Comparison of ENCODE assay signal across 8 cellular contexts in the genomic region with DNA sequence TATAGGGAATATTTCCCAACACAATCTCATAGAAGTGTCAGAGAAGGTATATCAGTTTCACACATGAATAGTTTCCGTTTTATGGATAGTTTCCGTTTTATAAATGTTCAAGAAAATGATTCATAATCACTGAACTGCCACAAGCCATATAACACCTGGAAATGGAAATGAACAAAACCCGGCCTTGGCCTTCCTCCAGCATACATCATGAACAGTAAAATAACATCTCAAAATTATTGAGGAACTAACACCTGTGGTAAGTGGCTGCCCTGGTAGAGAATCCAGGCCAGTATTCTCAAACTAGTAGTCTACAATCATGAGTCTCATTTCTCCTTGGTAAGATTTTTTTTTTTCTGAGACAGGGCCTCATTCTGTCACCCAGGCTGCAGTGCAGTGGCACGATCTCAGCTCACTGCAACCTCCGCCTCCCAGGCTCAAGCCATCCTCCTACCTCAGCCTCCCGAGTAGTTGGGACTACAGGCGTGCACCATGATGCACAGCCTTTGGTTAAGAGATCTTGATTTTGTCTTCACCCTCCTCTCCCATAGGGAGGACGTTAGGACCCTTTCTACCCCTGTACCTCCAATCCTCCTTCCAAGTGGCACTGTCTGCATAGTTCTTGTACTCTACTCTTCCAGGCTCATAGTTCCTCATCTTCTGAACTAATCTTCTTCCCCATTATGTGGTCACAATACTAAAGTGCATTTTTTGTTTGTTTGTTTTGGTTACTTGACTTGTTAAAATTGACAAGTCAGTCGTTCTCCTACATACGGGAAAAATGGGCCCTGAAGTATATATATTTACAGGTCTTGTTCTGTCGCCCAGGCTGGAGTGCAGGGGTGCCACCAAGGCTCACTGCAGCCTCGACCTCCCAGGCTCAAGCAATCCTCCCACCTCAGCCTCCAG. TPM values are rescaled to one million over a fixed set of nuclear protein-coding genes. Genes with fewer than 3 reads are reported as not detected.
DNase-seq lines count a peak whose midpoint lies in the region; ATAC-seq and TF ChIP-seq lines count a peak whose summit lies in the region.

No MANE protein-coding gene starts in this region.

- WGBS in aorta, 2 donors = 75% methylated on average over 12 of the region's 12 CpGs

- no peaks in the 10 kb centered on the region for H3K27me3 ChIP-seq in naive thymus-derived CD4-positive, alpha-beta T cell (ENCODE audit: control insufficient read depth in 2 of 2, insufficient read depth in 2 of 2, low read length in 2 of 2)
- no peaks in the 10 kb centered on the region for H3K27me3 ChIP-seq in aorta (ENCODE audit: control insufficient read depth in 1 of 2, insufficient read depth in 2 of 2, low read length in 1 of 2)

- intact Hi-C loops in naive thymus-derived CD4-positive, alpha-beta T cell (cut with micrococcal nuclease) = loop anchor here (2.0 kb wide), 3 partner anchors 65 to 147 kb away; a partner anchor contains a TSS
- intact Hi-C loops in aorta (cut with DNase I) (no loop called here), sciatic nerve (cut with DNase I) (no loop called here)

- H3K9me3 Mint-ChIP-seq in naive thymus-derived CD4-positive, alpha-beta T cell = peaks cover 0 to 5% (median 0%) of the 10 kb centered on the region in 11 donors

- DNase-seq in GM12865 (ENCODE audit: low read depth) (peak; percentile 69), KBM-7 (peak; percentile 49), astrocyte of the spinal cord (ENCODE audit: low read depth, low spot score) (no peak), aorta (no peak), kidney glomerular epithelial cell (lab: John Stamatoyannopoulos, UW) (no peak), sciatic nerve (ENCODE audit: low spot score) (no peak), NCI-H2029 treated with DMSO at 0.1 percent for 48 hours (lab: John Stamatoyannopoulos, UW) (no peak)
- no peak for DNase-seq in naive thymus-derived CD4-positive, alpha-beta T cell

- CTCF ChIA-PET in naive thymus-derived CD4-positive, alpha-beta T cell (lab: Charles Lee) = no interaction called here

- peaks cover 0 to 5% (median 0%) of the 10 kb centered on the region in 5 donors for H3K36me3 Mint-ChIP-seq in naive thymus-derived CD4-positive, alpha-beta T cell

- no peak for TF ChIP-seq CTCF in GM12865 (IDR thresholded peaks at IDR 0.05; ENCODE audit: insufficient read depth, low read depth, low read length, missing control alignments)
- TF ChIP-seq CTCF in astrocyte of the spinal cord (IDR thresholded peaks at IDR 0.05; ENCODE audit: low read depth, low read length) = no peak

- POLR2A ChIA-PET in naive thymus-derived CD4-positive, alpha-beta T cell (lab: Charles Lee) = interaction anchor here (0.6 to 1.1 kb wide), 8 partner anchors 13 to 147 kb away, joined by 3 to 9 read pairs (median 4); no protein-coding TSS in a partner anchor

- H3K4me1 ChIP-seq in naive thymus-derived CD4-positive, alpha-beta T cell (ENCODE audit: control insufficient read depth in 2 of 2, insufficient read depth in 2 of 2, low read length in 2 of 2) = peaks cover 0 to 3% of the 10 kb centered on the region in 2 donors
- H3K4me1 ChIP-seq in aorta (ENCODE audit: control insufficient read depth in 1 of 2, insufficient read depth in 2 of 2, low read length in 2 of 2) = no peaks in the 10 kb centered on the region

- ATAC-seq in naive thymus-derived CD4-positive, alpha-beta T cell = no peak
- ATAC-seq in aorta (ENCODE audit: low FRiP score) = no peak
- ATAC-seq in sciatic nerve = no peak

- peaks cover 9 to 32% (median 10%) of the 10 kb centered on the region in 7 donors for H3K4me1 Mint-ChIP-seq in naive thymus-derived CD4-positive, alpha-beta T cell

- H3K27me3 Mint-ChIP-seq in naive thymus-derived CD4-positive, alpha-beta T cell = peaks cover 3 to 12% (median 7%) of the 10 kb centered on the region in 5 donors

- no peaks in the 10 kb centered on the region for H3K36me3 ChIP-seq in naive thymus-derived CD4-positive, alpha-beta T cell (ENCODE audit: control insufficient read depth in 2 of 3, insufficient read depth in 3 of 3, low read length in 3 of 3)
- no peaks in the 10 kb centered on the region for H3K36me3 ChIP-seq in aorta (ENCODE audit: control insufficient read depth in 1 of 2, insufficient read depth in 2 of 2, low read length in 1 of 2)

- in situ Hi-C loops in KBM-7 (cut with MboI; ENCODE audit: low pct_unique_long_range_greater_than_20kb, low sequenced_read_pairs) = no loop called here
- in situ Hi-C loops in astrocyte of the spinal cord (cut with HindIII; ENCODE audit: low sequenced_read_pairs) = no loop called here

- peak overlapping the region; percentile 74 for H3K27ac ChIP-seq in naive thymus-derived CD4-positive, alpha-beta T cell (ENCODE audit: low read depth, low read length)
- H3K27ac ChIP-seq in aorta (ENCODE audit: low read depth in 1 of 2, low read length in 2 of 2) = peak overlapping the region in 1 of 2 donors; percentile 92

- no peaks in the 10 kb centered on the region for H3K9me3 ChIP-seq in naive thymus-derived CD4-positive, alpha-beta T cell (ENCODE audit: control insufficient read depth in 2 of 3, low read length in 3 of 3)
- no peaks in the 10 kb centered on the region for H3K9me3 ChIP-seq in aorta (ENCODE audit: control insufficient read depth, low read length)

- peak overlapping the region; percentile 15 to 99 (median 89) for H3K27ac Mint-ChIP-seq in naive thymus-derived CD4-positive, alpha-beta T cell

- peak overlapping the region; percentile 74 to 95 (median 92) for H3K4me3 Mint-ChIP-seq in naive thymus-derived CD4-positive, alpha-beta T cell

- H3K4me3 ChIP-seq in GM12865 (ENCODE audit: low read depth, low read length) (peak overlapping the region; percentile 73), astrocyte of the spinal cord (ENCODE audit: low read depth, low read length) (peak overlapping the region; percentile 64), aorta (ENCODE audit: low read length in 2 of 2) (peak overlapping the region; percentile 41 to 98)
- H3K4me3 ChIP-seq in naive thymus-derived CD4-positive, alpha-beta T cell (ENCODE audit: low read length) = peak overlapping the region; percentile 43

RNA-seq across cellular contexts. Expression of a gene that starts 15.0 kb away (rescaled TPM):
- total RNA-seq in naive thymus-derived CD4-positive, alpha-beta T cell = 1 to 10 TPM in 2 of 5 experiments, under 1 TPM in 3; 0.32 to 3.9 (median 0.81) TPM
- not detected for polyA plus RNA-seq in naive thymus-derived CD4-positive, alpha-beta T cell
- total RNA-seq in aorta (1 to 10 TPM; 3.0 to 7.1 TPM), sciatic nerve (21.0 TPM)
- 1 to 10 TPM in 1 of 2 donors, under 1 TPM in 1; 0.75 to 1.5 TPM for polyA plus RNA-seq in aorta

Comparison
In these comparisons a context has a peak if more than half of its experiments do, and no peak if none do; other contexts are left out.
1. DNase-seq: peak in GM12865 (single experiment) and KBM-7 (single experiment); none in astrocyte of the spinal cord (single experiment), naive thymus-derived CD4-positive, alpha-beta T cell (0 of 9), aorta (0 of 2), kidney glomerular epithelial cell (single experiment), sciatic nerve (single experiment) and NCI-H2029 treated with DMSO at 0.1 percent for 48 hours (single experiment).
2. intact Hi-C loops: an anchor here in naive thymus-derived CD4-positive, alpha-beta T cell (2.0 kb wide); none called in aorta and sciatic nerve.
3. Peak in every context shown above with its lines, with median percentiles within 50 percentile points of each other: H3K4me3 ChIP-seq.